1 cellular context compared by ENCODE assay signal in the genomic region with DNA sequence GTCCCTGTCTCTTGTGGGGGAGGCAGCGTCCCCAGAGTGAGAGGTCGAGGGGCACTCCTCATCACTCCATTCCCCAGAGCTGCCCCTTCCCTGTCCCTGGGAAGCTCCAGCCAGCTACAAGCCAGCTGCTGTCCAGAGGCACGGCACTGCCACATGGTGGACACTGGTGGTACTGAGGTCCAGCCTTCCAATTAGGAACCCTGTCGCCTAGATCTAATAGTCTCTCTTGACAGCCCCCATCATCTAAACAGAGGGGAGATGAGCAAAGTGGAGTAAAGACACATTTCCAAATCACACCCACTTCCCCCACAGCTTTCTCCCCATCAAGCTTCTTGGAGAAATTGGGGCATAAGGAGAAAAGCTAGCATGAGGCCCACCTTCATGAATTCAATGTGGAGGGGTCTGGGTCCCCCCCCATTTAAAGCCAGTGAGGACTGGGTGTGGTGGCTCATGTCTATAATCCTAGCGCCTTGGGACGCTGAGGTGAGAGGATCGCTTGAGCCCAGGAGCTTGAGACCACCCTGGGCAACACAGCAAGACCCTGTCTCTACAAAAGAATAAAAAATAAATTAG.
TF ChIP-seq lines count a peak whose summit lies in the region.

No MANE protein-coding gene starts in this region.

TF ChIP-seq in K562, 482 proteins besides CTCF, POLR2A, EP300 and RAD21 (continues in another document):
- TF ChIP-seq CC2D1A (IDR thresholded peaks at IDR 0.05) (peak; percentile 88), CBX1 (IDR thresholded peaks at IDR 0.05; ENCODE audit: low read depth) (no peak), NCOA6 (IDR thresholded peaks at IDR 0.05) (no peak), BRD9 (IDR thresholded peaks at IDR 0.05; ENCODE audit: low read depth, partially characterized antibody) (peak; percentile 86), FOXM1 (IDR thresholded peaks at IDR 0.05; ENCODE audit: low read depth) (no peak), FOXM1 (CRISPR knock-in tag; IDR thresholded peaks at IDR 0.05; ENCODE audit: low read depth) (0 out of 2 replicates have a peak, but pooled peaks have one; percentile 40), ILF3 (IDR thresholded peaks at IDR 0.05; ENCODE audit: borderline replicate concordance) (no peak), LCOR (CRISPR knock-in tag; IDR thresholded peaks at IDR 0.05) (no peak), SAP30 (IDR thresholded peaks at IDR 0.05; ENCODE audit: borderline replicate concordance, insufficient read depth, low read depth, low read length, poor library complexity, severe bottlenecking) (no peak), KLF16 (IDR thresholded peaks at IDR 0.05) (peak; percentile 40; the same call in 1 of the 2 replicates), RBFOX2 (IDR thresholded peaks at IDR 0.05; ENCODE audit: low read depth, low read length) (0 out of 2 replicates have a peak, but pooled peaks have one; percentile 37), EWSR1 (IDR thresholded peaks at IDR 0.05; ENCODE audit: borderline replicate concordance, low read depth, partially characterized antibody) (no peak), ZNF436 (CRISPR knock-in tag; IDR thresholded peaks at IDR 0.05) (no peak), RB1 (IDR thresholded peaks at IDR 0.05; ENCODE audit: low read depth) (peak; percentile 57; the same call in 1 of the 2 replicates), CREM (IDR thresholded peaks at IDR 0.05; ENCODE audit: low read depth) (peak; percentile 64), ZNF75A (CRISPR knock-in tag; IDR thresholded peaks at IDR 0.05) (no peak), NR2C1 (IDR thresholded peaks at IDR 0.05) (no peak), NR2C1 (tag; IDR thresholded peaks at IDR 0.05) (no peak), CBFA2T3 (IDR thresholded peaks at IDR 0.05) (no peak), FOXP1 (CRISPR knock-in tag; IDR thresholded peaks at IDR 0.05) (no peak), STAG1 (CRISPR knock-in tag; IDR thresholded peaks at IDR 0.05; ENCODE audit: borderline replicate concordance) (peak; percentile 85; the same call in 1 of the 2 replicates), SP1 (CRISPR knock-in tag; IDR thresholded peaks at IDR 0.05) (peak; percentile 37; the same call in 1 of the 2 replicates), DACH1 (IDR thresholded peaks at IDR 0.05; ENCODE audit: partially characterized antibody) (peak; percentile 51), ZNF830 (CRISPR knock-in tag; IDR thresholded peaks at IDR 0.05) (no peak), XRCC5 (IDR thresholded peaks at IDR 0.05; ENCODE audit: low read depth, low read length) (peak; percentile 65; the same call in 1 of the 2 replicates), ARID2 (IDR thresholded peaks at IDR 0.05) (peak; percentile 87), MYC (IDR thresholded peaks at IDR 0.05; ENCODE audit: low read depth, low read length) (peak; percentile 57; the same call in 1 of the 2 replicates), MYC (CRISPR knock-in tag; IDR thresholded peaks at IDR 0.05; ENCODE audit: borderline replicate concordance, low read depth) (0 out of 2 replicates have a peak, but pooled peaks have one; percentile 15), IRF2 (CRISPR knock-in tag; IDR thresholded peaks at IDR 0.05) (no peak), SMARCC2 (IDR thresholded peaks at IDR 0.05; ENCODE audit: low read depth) (no peak), SIN3B (IDR thresholded peaks at IDR 0.05; ENCODE audit: low read depth) (no peak), KDM4B (IDR thresholded peaks at IDR 0.05; ENCODE audit: borderline replicate concordance in 2 of 2, low read depth in 1 of 2) (0 out of 4 replicates have a peak, but pooled peaks of 1 of the 2 experiments have one; percentile 37), OTX1 (CRISPR knock-in tag; IDR thresholded peaks at IDR 0.05) (no peak), JUND (IDR thresholded peaks at IDR 0.05; ENCODE audit: borderline replicate concordance, low read depth, low read length) (no peak), JUND (tag; IDR thresholded peaks at IDR 0.05; ENCODE audit: borderline replicate concordance, low read depth, low read length) (peak; percentile 35; the same call in 1 of the 3 replicates), EGR1 (conservative IDR thresholded peaks at IDR 0.05) (no peak), ZNF699 (CRISPR knock-in tag; IDR thresholded peaks at IDR 0.05; ENCODE audit: insufficient replicate concordance) (no peak), ZBTB17 (CRISPR knock-in tag; IDR thresholded peaks at IDR 0.05) (no peak), PURB (CRISPR knock-in tag; IDR thresholded peaks at IDR 0.05; ENCODE audit: low read depth) (0 out of 2 replicates have a peak, but pooled peaks have one; percentile 39)
- TF ChIP-seq, protein P1, sequence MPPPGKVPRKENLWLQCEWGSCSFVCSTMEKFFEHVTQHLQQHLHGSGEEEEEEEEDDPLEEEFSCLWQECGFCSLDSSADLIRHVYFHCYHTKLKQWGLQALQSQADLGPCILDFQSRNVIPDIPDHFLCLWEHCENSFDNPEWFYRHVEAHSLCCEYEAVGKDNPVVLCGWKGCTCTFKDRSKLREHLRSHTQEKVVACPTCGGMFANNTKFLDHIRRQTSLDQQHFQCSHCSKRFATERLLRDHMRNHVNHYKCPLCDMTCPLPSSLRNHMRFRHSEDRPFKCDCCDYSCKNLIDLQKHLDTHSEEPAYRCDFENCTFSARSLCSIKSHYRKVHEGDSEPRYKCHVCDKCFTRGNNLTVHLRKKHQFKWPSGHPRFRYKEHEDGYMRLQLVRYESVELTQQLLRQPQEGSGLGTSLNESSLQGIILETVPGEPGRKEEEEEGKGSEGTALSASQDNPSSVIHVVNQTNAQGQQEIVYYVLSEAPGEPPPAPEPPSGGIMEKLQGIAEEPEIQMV (tag; conservative IDR thresholded peaks at IDR 0.05; ENCODE audit: low read depth): no peak
- TF ChIP-seq, protein P2, sequence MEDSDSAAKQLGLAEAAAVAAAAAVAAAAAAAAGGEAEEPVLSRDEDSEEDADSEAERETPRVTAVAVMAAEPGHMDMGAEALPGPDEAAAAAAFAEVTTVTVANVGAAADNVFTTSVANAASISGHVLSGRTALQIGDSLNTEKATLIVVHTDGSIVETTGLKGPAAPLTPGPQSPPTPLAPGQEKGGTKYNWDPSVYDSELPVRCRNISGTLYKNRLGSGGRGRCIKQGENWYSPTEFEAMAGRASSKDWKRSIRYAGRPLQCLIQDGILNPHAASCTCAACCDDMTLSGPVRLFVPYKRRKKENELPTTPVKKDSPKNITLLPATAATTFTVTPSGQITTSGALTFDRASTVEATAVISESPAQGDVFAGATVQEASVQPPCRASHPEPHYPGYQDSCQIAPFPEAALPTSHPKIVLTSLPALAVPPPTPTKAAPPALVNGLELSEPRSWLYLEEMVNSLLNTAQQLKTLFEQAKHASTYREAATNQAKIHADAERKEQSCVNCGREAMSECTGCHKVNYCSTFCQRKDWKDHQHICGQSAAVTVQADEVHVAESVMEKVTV (CRISPR knock-in tag; IDR thresholded peaks at IDR 0.05): peak; percentile 94
- TF ChIP-seq, protein P3, sequence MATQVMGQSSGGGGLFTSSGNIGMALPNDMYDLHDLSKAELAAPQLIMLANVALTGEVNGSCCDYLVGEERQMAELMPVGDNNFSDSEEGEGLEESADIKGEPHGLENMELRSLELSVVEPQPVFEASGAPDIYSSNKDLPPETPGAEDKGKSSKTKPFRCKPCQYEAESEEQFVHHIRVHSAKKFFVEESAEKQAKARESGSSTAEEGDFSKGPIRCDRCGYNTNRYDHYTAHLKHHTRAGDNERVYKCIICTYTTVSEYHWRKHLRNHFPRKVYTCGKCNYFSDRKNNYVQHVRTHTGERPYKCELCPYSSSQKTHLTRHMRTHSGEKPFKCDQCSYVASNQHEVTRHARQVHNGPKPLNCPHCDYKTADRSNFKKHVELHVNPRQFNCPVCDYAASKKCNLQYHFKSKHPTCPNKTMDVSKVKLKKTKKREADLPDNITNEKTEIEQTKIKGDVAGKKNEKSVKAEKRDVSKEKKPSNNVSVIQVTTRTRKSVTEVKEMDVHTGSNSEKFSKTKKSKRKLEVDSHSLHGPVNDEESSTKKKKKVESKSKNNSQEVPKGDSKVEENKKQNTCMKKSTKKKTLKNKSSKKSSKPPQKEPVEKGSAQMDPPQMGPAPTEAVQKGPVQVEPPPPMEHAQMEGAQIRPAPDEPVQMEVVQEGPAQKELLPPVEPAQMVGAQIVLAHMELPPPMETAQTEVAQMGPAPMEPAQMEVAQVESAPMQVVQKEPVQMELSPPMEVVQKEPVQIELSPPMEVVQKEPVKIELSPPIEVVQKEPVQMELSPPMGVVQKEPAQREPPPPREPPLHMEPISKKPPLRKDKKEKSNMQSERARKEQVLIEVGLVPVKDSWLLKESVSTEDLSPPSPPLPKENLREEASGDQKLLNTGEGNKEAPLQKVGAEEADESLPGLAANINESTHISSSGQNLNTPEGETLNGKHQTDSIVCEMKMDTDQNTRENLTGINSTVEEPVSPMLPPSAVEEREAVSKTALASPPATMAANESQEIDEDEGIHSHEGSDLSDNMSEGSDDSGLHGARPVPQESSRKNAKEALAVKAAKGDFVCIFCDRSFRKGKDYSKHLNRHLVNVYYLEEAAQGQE (CRISPR knock-in tag; IDR thresholded peaks at IDR 0.05; ENCODE audit: low read depth): 0 out of 2 replicates have a peak, but pooled peaks have one; percentile 40
- TF ChIP-seq, protein P4, sequence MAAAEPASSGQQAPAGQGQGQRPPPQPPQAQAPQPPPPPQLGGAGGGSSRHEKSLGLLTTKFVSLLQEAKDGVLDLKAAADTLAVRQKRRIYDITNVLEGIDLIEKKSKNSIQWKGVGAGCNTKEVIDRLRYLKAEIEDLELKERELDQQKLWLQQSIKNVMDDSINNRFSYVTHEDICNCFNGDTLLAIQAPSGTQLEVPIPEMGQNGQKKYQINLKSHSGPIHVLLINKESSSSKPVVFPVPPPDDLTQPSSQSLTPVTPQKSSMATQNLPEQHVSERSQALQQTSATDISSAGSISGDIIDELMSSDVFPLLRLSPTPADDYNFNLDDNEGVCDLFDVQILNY (CRISPR knock-in tag; IDR thresholded peaks at IDR 0.05): no peak; the same call in 1 of the 2 replicates
- TF ChIP-seq, protein P5, sequence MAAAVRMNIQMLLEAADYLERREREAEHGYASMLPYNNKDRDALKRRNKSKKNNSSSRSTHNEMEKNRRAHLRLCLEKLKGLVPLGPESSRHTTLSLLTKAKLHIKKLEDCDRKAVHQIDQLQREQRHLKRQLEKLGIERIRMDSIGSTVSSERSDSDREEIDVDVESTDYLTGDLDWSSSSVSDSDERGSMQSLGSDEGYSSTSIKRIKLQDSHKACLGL (CRISPR knock-in tag; IDR thresholded peaks at IDR 0.05; ENCODE audit: borderline replicate concordance, poor library complexity, severe bottlenecking): no peak
- TF ChIP-seq, protein P6, sequence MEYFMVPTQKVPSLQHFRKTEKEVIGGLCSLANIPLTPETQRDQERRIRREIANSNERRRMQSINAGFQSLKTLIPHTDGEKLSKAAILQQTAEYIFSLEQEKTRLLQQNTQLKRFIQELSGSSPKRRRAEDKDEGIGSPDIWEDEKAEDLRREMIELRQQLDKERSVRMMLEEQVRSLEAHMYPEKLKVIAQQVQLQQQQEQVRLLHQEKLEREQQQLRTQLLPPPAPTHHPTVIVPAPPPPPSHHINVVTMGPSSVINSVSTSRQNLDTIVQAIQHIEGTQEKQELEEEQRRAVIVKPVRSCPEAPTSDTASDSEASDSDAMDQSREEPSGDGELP (CRISPR knock-in tag; IDR thresholded peaks at IDR 0.05; ENCODE audit: borderline replicate concordance): peak; percentile 93
- TF ChIP-seq, protein P7, sequence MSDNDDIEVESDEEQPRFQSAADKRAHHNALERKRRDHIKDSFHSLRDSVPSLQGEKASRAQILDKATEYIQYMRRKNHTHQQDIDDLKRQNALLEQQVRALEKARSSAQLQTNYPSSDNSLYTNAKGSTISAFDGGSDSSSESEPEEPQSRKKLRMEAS (CRISPR knock-in tag; IDR thresholded peaks at IDR 0.05): peak; percentile 61
- TF ChIP-seq, protein P8, sequence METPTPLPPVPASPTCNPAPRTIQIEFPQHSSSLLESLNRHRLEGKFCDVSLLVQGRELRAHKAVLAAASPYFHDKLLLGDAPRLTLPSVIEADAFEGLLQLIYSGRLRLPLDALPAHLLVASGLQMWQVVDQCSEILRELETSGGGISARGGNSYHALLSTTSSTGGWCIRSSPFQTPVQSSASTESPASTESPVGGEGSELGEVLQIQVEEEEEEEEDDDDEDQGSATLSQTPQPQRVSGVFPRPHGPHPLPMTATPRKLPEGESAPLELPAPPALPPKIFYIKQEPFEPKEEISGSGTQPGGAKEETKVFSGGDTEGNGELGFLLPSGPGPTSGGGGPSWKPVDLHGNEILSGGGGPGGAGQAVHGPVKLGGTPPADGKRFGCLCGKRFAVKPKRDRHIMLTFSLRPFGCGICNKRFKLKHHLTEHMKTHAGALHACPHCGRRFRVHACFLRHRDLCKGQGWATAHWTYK (CRISPR knock-in tag; IDR thresholded peaks at IDR 0.05): no peak
- TF ChIP-seq, protein P9, sequence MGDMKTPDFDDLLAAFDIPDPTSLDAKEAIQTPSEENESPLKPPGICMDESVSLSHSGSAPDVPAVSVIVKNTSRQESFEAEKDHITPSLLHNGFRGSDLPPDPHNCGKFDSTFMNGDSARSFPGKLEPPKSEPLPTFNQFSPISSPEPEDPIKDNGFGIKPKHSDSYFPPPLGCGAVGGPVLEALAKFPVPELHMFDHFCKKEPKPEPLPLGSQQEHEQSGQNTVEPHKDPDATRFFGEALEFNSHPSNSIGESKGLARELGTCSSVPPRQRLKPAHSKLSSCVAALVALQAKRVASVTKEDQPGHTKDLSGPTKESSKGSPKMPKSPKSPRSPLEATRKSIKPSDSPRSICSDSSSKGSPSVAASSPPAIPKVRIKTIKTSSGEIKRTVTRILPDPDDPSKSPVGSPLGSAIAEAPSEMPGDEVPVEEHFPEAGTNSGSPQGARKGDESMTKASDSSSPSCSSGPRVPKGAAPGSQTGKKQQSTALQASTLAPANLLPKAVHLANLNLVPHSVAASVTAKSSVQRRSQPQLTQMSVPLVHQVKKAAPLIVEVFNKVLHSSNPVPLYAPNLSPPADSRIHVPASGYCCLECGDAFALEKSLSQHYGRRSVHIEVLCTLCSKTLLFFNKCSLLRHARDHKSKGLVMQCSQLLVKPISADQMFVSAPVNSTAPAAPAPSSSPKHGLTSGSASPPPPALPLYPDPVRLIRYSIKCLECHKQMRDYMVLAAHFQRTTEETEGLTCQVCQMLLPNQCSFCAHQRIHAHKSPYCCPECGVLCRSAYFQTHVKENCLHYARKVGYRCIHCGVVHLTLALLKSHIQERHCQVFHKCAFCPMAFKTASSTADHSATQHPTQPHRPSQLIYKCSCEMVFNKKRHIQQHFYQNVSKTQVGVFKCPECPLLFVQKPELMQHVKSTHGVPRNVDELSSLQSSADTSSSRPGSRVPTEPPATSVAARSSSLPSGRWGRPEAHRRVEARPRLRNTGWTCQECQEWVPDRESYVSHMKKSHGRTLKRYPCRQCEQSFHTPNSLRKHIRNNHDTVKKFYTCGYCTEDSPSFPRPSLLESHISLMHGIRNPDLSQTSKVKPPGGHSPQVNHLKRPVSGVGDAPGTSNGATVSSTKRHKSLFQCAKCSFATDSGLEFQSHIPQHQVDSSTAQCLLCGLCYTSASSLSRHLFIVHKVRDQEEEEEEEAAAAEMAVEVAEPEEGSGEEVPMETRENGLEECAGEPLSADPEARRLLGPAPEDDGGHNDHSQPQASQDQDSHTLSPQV (IDR thresholded peaks at IDR 0.05): 0 out of 2 replicates have a peak, but pooled peaks have one; percentile 8
- TF ChIP-seq, protein P10, sequence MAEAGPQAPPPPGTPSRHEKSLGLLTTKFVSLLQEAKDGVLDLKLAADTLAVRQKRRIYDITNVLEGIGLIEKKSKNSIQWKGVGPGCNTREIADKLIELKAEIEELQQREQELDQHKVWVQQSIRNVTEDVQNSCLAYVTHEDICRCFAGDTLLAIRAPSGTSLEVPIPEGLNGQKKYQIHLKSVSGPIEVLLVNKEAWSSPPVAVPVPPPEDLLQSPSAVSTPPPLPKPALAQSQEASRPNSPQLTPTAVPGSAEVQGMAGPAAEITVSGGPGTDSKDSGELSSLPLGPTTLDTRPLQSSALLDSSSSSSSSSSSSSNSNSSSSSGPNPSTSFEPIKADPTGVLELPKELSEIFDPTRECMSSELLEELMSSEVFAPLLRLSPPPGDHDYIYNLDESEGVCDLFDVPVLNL (CRISPR knock-in tag; IDR thresholded peaks at IDR 0.05; ENCODE audit: low read depth): no peak
